Comparison of ENCODE assay signal across 1 cellular context in genomic region chr10:97633921-97634320, GRCh38.
TF ChIP-seq lines count a peak whose summit lies in the region.

No MANE protein-coding gene starts in this region.

TF ChIP-seq in GM12878, 131 proteins besides CTCF, POLR2A, EP300 and RAD21:
- TF ChIP-seq TCF7 (IDR thresholded peaks at IDR 0.05; ENCODE audit: borderline replicate concordance) (no peak), ZNF24 (IDR thresholded peaks at IDR 0.05) (no peak), WRNIP1 (IDR thresholded peaks at IDR 0.05; ENCODE audit: borderline replicate concordance, low read depth, low read length) (no peak), POLR2AphosphoS2 (IDR thresholded peaks at IDR 0.05; ENCODE audit: low read depth, low read length) (no peak)
